23 cellular contexts compared by ENCODE assay signal in the genomic region with DNA sequence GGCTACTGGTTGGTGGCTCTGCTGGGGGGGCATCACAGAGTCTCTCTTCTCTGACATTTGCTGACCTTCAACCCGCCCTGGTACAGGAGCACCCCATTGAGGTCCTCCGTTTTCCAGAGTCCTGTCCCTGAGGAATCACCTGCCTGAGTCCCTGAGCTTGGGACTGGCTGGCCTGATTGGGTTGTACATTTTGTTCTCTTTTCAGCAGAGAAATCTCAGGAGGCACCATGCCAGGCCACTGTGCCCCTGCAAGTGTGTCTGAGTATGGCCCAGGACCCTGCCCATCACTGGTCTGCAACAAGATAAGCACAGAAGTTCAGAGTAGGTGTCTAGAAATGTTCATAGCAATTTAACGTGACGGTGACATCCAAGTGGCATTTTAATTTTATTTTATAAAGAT.
DNase-seq lines count a peak whose midpoint lies in the region; ATAC-seq, FAIRE-seq and TF ChIP-seq lines count a peak whose summit lies in the region.
"Had no signal": no experiment of that assay in that cellular context is flagged by ENCODE, and none has a peak within 500 bp of the region (broad histone marks: within the 10 kb centered on the region; RNA-seq: fewer than 3 reads in every experiment).

No MANE protein-coding gene starts in this region.

- H3K27me3 Mint-ChIP-seq in progenitor cell of endocrine pancreas = no peaks in the 10 kb centered on the region
- H3K27me3 Mint-ChIP-seq in T-helper 17 cell = no peaks in the 10 kb centered on the region
- H3K27me3 Mint-ChIP-seq: activated CD4-positive, alpha-beta memory T cell treated with anti-CD3 and anti-CD28 coated beads for 36 hours; activated naive CD8-positive, alpha-beta T cell treated with anti-CD3 and anti-CD28 coated beads, Interleukin-2, amount 50 U/mL, for 24 hours; stimulated activated naive CD8-positive, alpha-beta T cell treated with anti-CD3 and anti-CD28 coated beads, Interleukin-15, amount 100 ng/mL, for 72 hours had no signal

- DNase-seq in A549 (ENCODE audit: low read depth in 1 of 2, low spot score in 1 of 2) = no peak
- DNase-seq in RWPE1 (ENCODE audit: low spot score) = no peak
- no peak for DNase-seq in esophagus muscularis mucosa (ENCODE audit: extremely low spot score)
- no peak for DNase-seq in progenitor cell of endocrine pancreas (ENCODE audit: low spot score, unreplicated experiment)
- DNase-seq in CD1c-positive myeloid dendritic cell (ENCODE audit: extremely low spot score) = no peak
- DNase-seq in T-helper 17 cell = no peak
- DNase-seq in retina = no peak
- DNase-seq in COLO829 (ENCODE audit: low spot score) = no peak
- DNase-seq: activated CD4-positive, alpha-beta memory T cell treated with anti-CD3 and anti-CD28 coated beads for 36 hours; activated CD4-positive, CD25-positive, alpha-beta regulatory T cell; activated effector memory CD4-positive, alpha-beta T cell treated with anti-CD3 and anti-CD28 coated beads, Interleukin-2, amount 50 U/mL, for 16 hours; activated naive CD8-positive, alpha-beta T cell treated with anti-CD3 and anti-CD28 coated beads, Interleukin-2, amount 50 U/mL, for 24 hours; activated T-cell treated with anti-CD3 and anti-CD28 coated beads for 4 hours; brain microvascular endothelial cell; hippocampal formation; Peyer's patch; stimulated activated CD4-positive, alpha-beta T cell treated with anti-CD3 and anti-CD28 coated beads, Interleukin-12 subunit alpha, Interleukin-12 subunit beta, amount 100 ng/mL, for 4 hours; stimulated activated naive CD8-positive, alpha-beta T cell treated with anti-CD3 and anti-CD28 coated beads, Interleukin-15, amount 100 ng/mL, for 72 hours; T-helper 9 cell; upper lobe of right lung had no signal

- TF ChIP-seq RAD21 in A549 (conservative IDR thresholded peaks at IDR 0.05 in 1 of 2, IDR thresholded peaks at IDR 0.05 in 1 of 2) = no peak

- WGBS in A549 (ENCODE audit: missing lambda C conversion rate) = 89% methylated on average over 4 of the region's 4 CpGs
- WGBS in esophagus muscularis mucosa = 86% methylated on average over 4 of the region's 4 CpGs

- H3K4me1 Mint-ChIP-seq in progenitor cell of endocrine pancreas (ENCODE audit: low read depth) = peaks cover 14% of the 10 kb centered on the region
- peaks cover 11% of the 10 kb centered on the region for H3K4me1 Mint-ChIP-seq in T-helper 17 cell

- H3K36me3 ChIP-seq in esophagus muscularis mucosa = no peaks in the 10 kb centered on the region
- H3K36me3 ChIP-seq: BE2C, brain microvascular endothelial cell, HAP-1, Peyer's patch, upper lobe of right lung had no signal

- H3K27ac ChIP-seq in A549 = peak overlapping the region; percentile 34 to 43; a peak in 4 of 6 replicates
- H3K27ac ChIP-seq in RWPE1 = peak overlapping the region; percentile 31; the same call in 1 of the 2 replicates
- H3K27ac ChIP-seq in esophagus muscularis mucosa (replicated peaks in 1 of 4) = peak overlapping the region; percentile 82 to 92 (median 86)
- H3K27ac ChIP-seq: brain microvascular endothelial cell, SK-N-MC, upper lobe of right lung had no signal

- TF ChIP-seq CTCF in A549 (IDR thresholded peaks at IDR 0.05) = no peak
- no peak for TF ChIP-seq CTCF in RWPE1 (conservative IDR thresholded peaks at IDR 0.05; ENCODE audit: low read depth)
- TF ChIP-seq CTCF in esophagus muscularis mucosa (IDR thresholded peaks at IDR 0.05) = no peak
- no peak for TF ChIP-seq CTCF in progenitor cell of endocrine pancreas (IDR thresholded peaks at IDR 0.05; ENCODE audit: unreplicated experiment)

- no peak for TF ChIP-seq POLR2A in A549 (IDR thresholded peaks at IDR 0.05; ENCODE audit: low read length)
- TF ChIP-seq POLR2A in esophagus muscularis mucosa (IDR thresholded peaks at IDR 0.05; ENCODE audit: low read depth) = no peak

- peak overlapping the region; percentile 80 for H3K27ac Mint-ChIP-seq in progenitor cell of endocrine pancreas
- no peak overlapping the region for H3K27ac Mint-ChIP-seq in T-helper 17 cell
- H3K27ac Mint-ChIP-seq: activated CD4-positive, alpha-beta memory T cell treated with anti-CD3 and anti-CD28 coated beads for 36 hours; activated naive CD8-positive, alpha-beta T cell treated with anti-CD3 and anti-CD28 coated beads, Interleukin-2, amount 50 U/mL, for 24 hours; stimulated activated naive CD8-positive, alpha-beta T cell treated with anti-CD3 and anti-CD28 coated beads, Interleukin-15, amount 100 ng/mL, for 72 hours had no signal

- CTCF ChIA-PET in A549 (lab: Yijun Ruan, JAX) = interaction anchor here (1.5 kb wide), 1 partner anchor 36 kb away, joined by 3 read pairs; no protein-coding TSS in a partner anchor
- CTCF ChIA-PET in RWPE1 (lab: Yijun Ruan, JAX) = no interaction called here

- H3K4me3 Mint-ChIP-seq in progenitor cell of endocrine pancreas (ENCODE audit: low read depth) (no peak overlapping the region), T-helper 17 cell (no peak overlapping the region)
- H3K4me3 Mint-ChIP-seq: activated CD4-positive, alpha-beta memory T cell treated with anti-CD3 and anti-CD28 coated beads for 36 hours; activated naive CD8-positive, alpha-beta T cell treated with anti-CD3 and anti-CD28 coated beads, Interleukin-2, amount 50 U/mL, for 24 hours; stimulated activated naive CD8-positive, alpha-beta T cell treated with anti-CD3 and anti-CD28 coated beads, Interleukin-15, amount 100 ng/mL, for 72 hours had no signal

- intact Hi-C loops in esophagus muscularis mucosa (cut with DNase I) = no loop called here

- H3K4me1 ChIP-seq in A549 = peaks cover 51% of the 10 kb centered on the region
- peaks cover 74 to 98% (median 90%) of the 10 kb centered on the region in 4 donors for H3K4me1 ChIP-seq in esophagus muscularis mucosa
- H3K4me1 ChIP-seq: HAP-1 had no signal

- H3K4me3 ChIP-seq in A549 (no peak overlapping the region), esophagus muscularis mucosa (no peak overlapping the region)
- H3K4me3 ChIP-seq: HAP-1, Peyer's patch, SK-N-MC, upper lobe of right lung had no signal

- TF ChIP-seq EP300 in A549 (IDR thresholded peaks at IDR 0.05) (no peak), esophagus muscularis mucosa (IDR thresholded peaks at IDR 0.05) (no peak)

- H3K36me3 Mint-ChIP-seq in progenitor cell of endocrine pancreas (ENCODE audit: insufficient read depth) (no peaks in the 10 kb centered on the region), T-helper 17 cell (ENCODE audit: low read depth) (no peaks in the 10 kb centered on the region)
- H3K36me3 Mint-ChIP-seq: activated CD4-positive, alpha-beta memory T cell treated with anti-CD3 and anti-CD28 coated beads for 36 hours had no signal

- POLR2A ChIA-PET in A549 (lab: Yijun Ruan, JAX) (no interaction called here), RWPE1 (lab: Yijun Ruan, JAX; ENCODE audit: low non-redundant PET) (no interaction called here)

- ATAC-seq in A549 = no peak
- ATAC-seq in T-helper 17 cell = no peak
- ATAC-seq: activated naive CD8-positive, alpha-beta T cell treated with anti-CD3 and anti-CD28 coated beads, Interleukin-2, amount 50 U/mL, for 24 hours; stimulated activated naive CD8-positive, alpha-beta T cell treated with anti-CD3 and anti-CD28 coated beads, Interleukin-15, amount 100 ng/mL, for 72 hours; upper lobe of right lung had no signal

- no peak for FAIRE-seq in A549 (lab: Jason Lieb, UNC)

- H3K9me3 Mint-ChIP-seq in progenitor cell of endocrine pancreas (ENCODE audit: low read depth) = no peaks in the 10 kb centered on the region
- H3K9me3 Mint-ChIP-seq: activated CD4-positive, alpha-beta memory T cell treated with anti-CD3 and anti-CD28 coated beads for 36 hours; activated naive CD8-positive, alpha-beta T cell treated with anti-CD3 and anti-CD28 coated beads, Interleukin-2, amount 50 U/mL, for 24 hours; stimulated activated naive CD8-positive, alpha-beta T cell treated with anti-CD3 and anti-CD28 coated beads, Interleukin-15, amount 100 ng/mL, for 72 hours had no signal

- H3K4me2 ChIP-seq in A549 = no peak overlapping the region

- H3K27me3 ChIP-seq in esophagus muscularis mucosa = no peaks in the 10 kb centered on the region
- H3K27me3 ChIP-seq: BE2C, brain microvascular endothelial cell, Peyer's patch, upper lobe of right lung had no signal

- H3K9me3 ChIP-seq in A549 (no peaks in the 10 kb centered on the region), esophagus muscularis mucosa (no peaks in the 10 kb centered on the region), T-helper 17 cell (ENCODE audit: control insufficient read depth, low read length, poor library complexity, severe bottlenecking) (no peaks in the 10 kb centered on the region)
- H3K9me3 ChIP-seq: BE2C, HAP-1, Peyer's patch, upper lobe of right lung had no signal

TF ChIP-seq in A549, 52 proteins besides CTCF, POLR2A, EP300 and RAD21 (continues in another document):
- TF ChIP-seq FOXS1 (CRISPR knock-in tag; IDR thresholded peaks at IDR 0.05) (no peak), ZC3H11A (IDR thresholded peaks at IDR 0.05) (no peak)
- TF ChIP-seq, protein P1, sequence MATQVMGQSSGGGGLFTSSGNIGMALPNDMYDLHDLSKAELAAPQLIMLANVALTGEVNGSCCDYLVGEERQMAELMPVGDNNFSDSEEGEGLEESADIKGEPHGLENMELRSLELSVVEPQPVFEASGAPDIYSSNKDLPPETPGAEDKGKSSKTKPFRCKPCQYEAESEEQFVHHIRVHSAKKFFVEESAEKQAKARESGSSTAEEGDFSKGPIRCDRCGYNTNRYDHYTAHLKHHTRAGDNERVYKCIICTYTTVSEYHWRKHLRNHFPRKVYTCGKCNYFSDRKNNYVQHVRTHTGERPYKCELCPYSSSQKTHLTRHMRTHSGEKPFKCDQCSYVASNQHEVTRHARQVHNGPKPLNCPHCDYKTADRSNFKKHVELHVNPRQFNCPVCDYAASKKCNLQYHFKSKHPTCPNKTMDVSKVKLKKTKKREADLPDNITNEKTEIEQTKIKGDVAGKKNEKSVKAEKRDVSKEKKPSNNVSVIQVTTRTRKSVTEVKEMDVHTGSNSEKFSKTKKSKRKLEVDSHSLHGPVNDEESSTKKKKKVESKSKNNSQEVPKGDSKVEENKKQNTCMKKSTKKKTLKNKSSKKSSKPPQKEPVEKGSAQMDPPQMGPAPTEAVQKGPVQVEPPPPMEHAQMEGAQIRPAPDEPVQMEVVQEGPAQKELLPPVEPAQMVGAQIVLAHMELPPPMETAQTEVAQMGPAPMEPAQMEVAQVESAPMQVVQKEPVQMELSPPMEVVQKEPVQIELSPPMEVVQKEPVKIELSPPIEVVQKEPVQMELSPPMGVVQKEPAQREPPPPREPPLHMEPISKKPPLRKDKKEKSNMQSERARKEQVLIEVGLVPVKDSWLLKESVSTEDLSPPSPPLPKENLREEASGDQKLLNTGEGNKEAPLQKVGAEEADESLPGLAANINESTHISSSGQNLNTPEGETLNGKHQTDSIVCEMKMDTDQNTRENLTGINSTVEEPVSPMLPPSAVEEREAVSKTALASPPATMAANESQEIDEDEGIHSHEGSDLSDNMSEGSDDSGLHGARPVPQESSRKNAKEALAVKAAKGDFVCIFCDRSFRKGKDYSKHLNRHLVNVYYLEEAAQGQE (IDR thresholded peaks at IDR 0.05) = no peak
- TF ChIP-seq, protein P2, sequence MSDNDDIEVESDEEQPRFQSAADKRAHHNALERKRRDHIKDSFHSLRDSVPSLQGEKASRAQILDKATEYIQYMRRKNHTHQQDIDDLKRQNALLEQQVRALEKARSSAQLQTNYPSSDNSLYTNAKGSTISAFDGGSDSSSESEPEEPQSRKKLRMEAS (IDR thresholded peaks at IDR 0.05) = no peak

Comparison
In these comparisons a context has a peak if more than half of its experiments do, and no peak if none do; other contexts are left out.
1. H3K27ac ChIP-seq: peak in every context shown above with its lines; median percentile 86 in esophagus muscularis mucosa; 38 in A549; 31 in RWPE1.